Comparison of ENCODE assay signal across 9 cellular contexts in the genomic region with DNA sequence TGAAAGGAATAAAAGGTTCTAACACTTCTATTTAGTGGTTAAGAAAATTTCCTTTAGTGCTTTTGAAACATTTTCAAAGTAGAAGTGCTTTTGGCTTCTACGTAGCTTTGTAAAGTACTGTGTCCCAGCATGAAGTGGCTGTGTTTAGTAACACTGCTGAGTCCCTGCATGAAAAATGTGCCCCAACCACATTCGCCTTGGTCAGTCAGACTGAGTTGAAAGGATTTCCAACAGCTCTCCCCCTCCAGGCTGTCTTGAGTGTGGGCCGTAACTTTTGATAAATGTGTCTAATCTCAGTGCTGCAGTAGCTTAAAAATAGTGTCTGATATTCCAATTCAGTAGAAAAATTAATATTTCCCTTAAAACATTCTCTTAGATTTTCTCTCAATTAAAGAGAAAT.
DNase-seq lines count a peak whose midpoint lies in the region; ATAC-seq and TF ChIP-seq lines count a peak whose summit lies in the region.
"Had no signal": no experiment of that assay in that cellular context is flagged by ENCODE, and none has a peak within 500 bp of the region (broad histone marks: within the 10 kb centered on the region; RNA-seq: fewer than 3 reads in every experiment).

No MANE protein-coding gene starts in this region.

- H3K9me3 ChIP-seq in esophagus muscularis mucosa, result no peaks in the 10 kb centered on the region
- no peaks in the 10 kb centered on the region for H3K9me3 ChIP-seq in left lung
- no peaks in the 10 kb centered on the region for H3K9me3 ChIP-seq in upper lobe of right lung

- H3K36me3 ChIP-seq in esophagus muscularis mucosa, result no peaks in the 10 kb centered on the region
- H3K36me3 ChIP-seq in left lung, result no peaks in the 10 kb centered on the region
- H3K36me3 ChIP-seq in upper lobe of right lung, result no peaks in the 10 kb centered on the region

- ATAC-seq in left lung, result peak; percentile 99
- ATAC-seq in upper lobe of right lung, result peak; percentile 100

- peaks cover 0 to 16% (median 14%) of the 10 kb centered on the region in 4 donors for H3K4me1 ChIP-seq in esophagus muscularis mucosa
- H3K4me1 ChIP-seq in left lung, result no peaks in the 10 kb centered on the region
- H3K4me1 ChIP-seq in upper lobe of right lung, result peaks cover 10% of the 10 kb centered on the region

- no peaks in the 10 kb centered on the region for H3K27me3 ChIP-seq in esophagus muscularis mucosa
- H3K27me3 ChIP-seq in left lung, result no peaks in the 10 kb centered on the region
- H3K27me3 ChIP-seq in upper lobe of right lung, result no peaks in the 10 kb centered on the region

- peak; percentile 67 for DNase-seq in LHCN-M2 (ENCODE audit: low read depth)
- DNase-seq in esophagus muscularis mucosa (ENCODE audit: extremely low spot score), result no peak
- peak in 1 of 2 donors; percentile 76 for DNase-seq in left lung
- DNase-seq in upper lobe of right lung, result no peak
- no peak for DNase-seq in GM20000 (ENCODE audit: low spot score)
- no peak for DNase-seq in NCI-H1048 (lab: John Stamatoyannopoulos, UW)
- no peak for DNase-seq in NCI-H1930 (lab: John Stamatoyannopoulos, UW)
- DNase-seq: DMS53, NCI-H748 treated with DMSO at 0.1 percent for 48 hours had no signal

- H3K27ac ChIP-seq in esophagus muscularis mucosa (replicated peaks in 1 of 4) (peak overlapping the region in 3 of 4 donors; percentile 16 to 40 (median 17)), left lung (peak overlapping the region; percentile 59 to 70), upper lobe of right lung (peak overlapping the region; percentile 75)

- no peak for TF ChIP-seq POLR2A in esophagus muscularis mucosa (IDR thresholded peaks at IDR 0.05; ENCODE audit: low read depth)

- WGBS in esophagus muscularis mucosa, result 42% methylated on average over 3 of the region's 3 CpGs

- TF ChIP-seq CTCF in esophagus muscularis mucosa (IDR thresholded peaks at IDR 0.05) (no peak), left lung (IDR thresholded peaks at IDR 0.05) (no peak), upper lobe of right lung (IDR thresholded peaks at IDR 0.05) (no peak), GM20000 (IDR thresholded peaks at IDR 0.05; ENCODE audit: extremely low read depth, missing control alignments) (no peak)

- no peak for TF ChIP-seq EP300 in esophagus muscularis mucosa (IDR thresholded peaks at IDR 0.05)

- H3K4me3 ChIP-seq in esophagus muscularis mucosa, result no peak overlapping the region
- no peak overlapping the region for H3K4me3 ChIP-seq in left lung
- H3K4me3 ChIP-seq in upper lobe of right lung, result no peak overlapping the region

- intact Hi-C loops in esophagus muscularis mucosa (cut with DNase I), result no loop called here
- intact Hi-C loops in left lung (cut with DNase I), result no loop called here
- intact Hi-C loops in upper lobe of right lung (cut with DNase I), result no loop called here

Comparison
In these comparisons a context has a peak if more than half of its experiments do, and no peak if none do; other contexts are left out.
1. H3K27ac ChIP-seq: peak in every context shown above with its lines; median percentile 75 in upper lobe of right lung; 64 in left lung; 17 in esophagus muscularis mucosa.